Comparison of ENCODE assay signal across 5 cellular contexts in the genomic region with DNA sequence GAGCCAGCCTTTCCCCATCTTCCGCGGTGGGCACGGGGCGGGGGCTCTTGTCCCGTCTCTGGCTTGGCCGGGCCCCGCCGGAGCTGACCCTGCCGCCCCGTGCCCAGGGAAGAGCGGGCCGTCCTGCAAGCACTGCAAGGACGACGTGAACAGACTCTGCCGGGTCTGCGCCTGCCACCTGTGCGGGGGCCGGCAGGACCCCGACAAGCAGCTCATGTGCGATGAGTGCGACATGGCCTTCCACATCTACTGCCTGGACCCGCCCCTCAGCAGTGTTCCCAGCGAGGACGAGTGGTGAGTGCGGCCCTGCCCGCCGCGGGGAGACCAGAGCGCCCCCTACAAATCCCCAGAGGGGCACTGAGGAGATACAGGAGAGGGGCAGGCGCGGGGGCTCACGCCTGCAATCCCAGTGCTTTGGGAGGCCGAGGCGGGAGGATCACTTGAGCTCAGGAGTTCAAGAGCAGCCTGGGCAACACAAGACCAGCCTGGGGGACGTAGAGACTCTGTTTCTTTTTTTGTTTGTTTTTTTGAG. TPM values are rescaled to one million over a fixed set of nuclear protein-coding genes. Genes with fewer than 3 reads are reported as not detected.
"Had no signal": no experiment of that assay in that cellular context is flagged by ENCODE, and none has a peak within 500 bp of the region (broad histone marks: within the 10 kb centered on the region; RNA-seq: fewer than 3 reads in every experiment).

No MANE protein-coding gene starts in this region.

RNA-seq across cellular contexts. Expression of gene ARRDC5, which starts 39.0 kb away (rescaled TPM):
- total RNA-seq: GM23248, H1, H4, H9, HFFc6 had no signal
- polyA plus RNA-seq: GM23248, H1 had no signal
